29 cellular contexts compared by ENCODE assay signal in the genomic region with DNA sequence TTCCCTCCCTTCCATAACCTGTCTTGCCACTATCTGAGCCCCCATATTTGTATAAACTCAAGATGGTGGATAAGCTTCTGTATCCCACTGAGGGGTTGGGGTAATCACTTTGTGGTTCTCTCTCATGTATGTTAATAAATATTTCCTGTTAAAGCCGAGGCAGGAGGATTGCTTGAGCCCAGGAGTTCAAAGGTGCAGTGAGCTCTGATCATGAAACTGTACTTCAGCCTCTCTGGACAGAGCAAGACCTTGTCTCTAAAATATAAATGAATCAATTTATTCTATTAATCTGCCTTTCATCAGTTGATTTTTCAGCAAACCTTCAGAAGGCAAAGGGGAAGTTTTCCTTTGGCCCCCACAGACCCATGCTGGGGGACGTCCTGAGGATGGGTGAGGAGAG. TPM values are rescaled to one million over a fixed set of nuclear protein-coding genes. Genes with fewer than 3 reads are reported as not detected.
"Had no signal": no experiment of that assay in that cellular context is flagged by ENCODE, and none has a peak within 500 bp of the region (broad histone marks: within the 10 kb centered on the region; RNA-seq: fewer than 3 reads in every experiment).

No MANE protein-coding gene starts in this region.

- H3K4me1 ChIP-seq: prostate gland had no signal

- H3K27ac Mint-ChIP-seq: mesothelial cell of epicardium; natural killer cell; stimulated activated memory B cell treated with anti-CD40 and anti-IgM and Interleukin-4, amounts not matched to agents 10 μg/mL and 1 μg/mL and 100 μg/mL, for 72 hours; stimulated activated naive CD8-positive, alpha-beta T cell treated with anti-CD3 and anti-CD28 coated beads, Interleukin-15, amount 100 ng/mL, for 72 hours had no signal

- H3K9me3 ChIP-seq: left lung, pancreas, prostate gland, upper lobe of left lung had no signal

- DNase-seq: hippocampal formation; kidney glomerular epithelial cell; left cardiac atrium; left lung; mesendoderm; naive B cell; natural killer cell; nucleus accumbens; pancreas; posterior cingulate gyrus; retina; right cardiac atrium; stimulated activated CD4-positive, alpha-beta T cell treated with anti-CD3 and anti-CD28 coated beads, Interleukin-1b, Interleukin-23, amount 100 ng/mL, for 48 hours; stimulated activated CD4-positive, alpha-beta T cell treated with anti-CD3 and anti-CD28 coated beads, Interleukin-2, amount 100 ng/mL, for 48 hours; stimulated activated CD4-positive, alpha-beta T cell treated with anti-CD3 and anti-CD28 coated beads, Interleukin-4, amount 100 ng/mL, for 4 hours; stimulated activated CD8-positive, alpha-beta memory T cell treated with anti-CD3 and anti-CD28 coated beads, Interleukin-4, amount 100 ng/mL, for 48 hours; stimulated activated naive CD4-positive, alpha-beta T cell treated with Interleukin-2 at 50 U/mL for 16 hours; stimulated activated naive CD8-positive, alpha-beta T cell treated with anti-CD3 and anti-CD28 coated beads, Interleukin-15, amount 100 ng/mL, for 72 hours; substantia nigra; upper lobe of left lung had no signal

- H3K9me3 Mint-ChIP-seq: natural killer cell had no signal

- H3K4me3 ChIP-seq: left lung, lung, pancreas, prostate gland, smooth muscle cell, tibial nerve, upper lobe of left lung had no signal

- H3K27me3 ChIP-seq: pancreas had no signal

- ATAC-seq: left cardiac atrium; left lung; natural killer cell; pancreas; right cardiac atrium; stimulated activated memory B cell treated with anti-CD40 and anti-IgM and Interleukin-4, amounts not matched to agents 10 μg/mL and 1 μg/mL and 100 μg/mL, for 72 hours; stimulated activated naive CD8-positive, alpha-beta T cell treated with anti-CD3 and anti-CD28 coated beads, Interleukin-15, amount 100 ng/mL, for 72 hours had no signal

- H3K4me3 Mint-ChIP-seq: mesothelial cell of epicardium; naive B cell; natural killer cell; stimulated activated memory B cell treated with anti-CD40 and anti-IgM and Interleukin-4, amounts not matched to agents 10 μg/mL and 1 μg/mL and 100 μg/mL, for 72 hours; stimulated activated naive CD8-positive, alpha-beta T cell treated with anti-CD3 and anti-CD28 coated beads, Interleukin-15, amount 100 ng/mL, for 72 hours had no signal

- H3K36me3 Mint-ChIP-seq: natural killer cell had no signal

- H3K27ac ChIP-seq: left lung, pancreas, prostate gland, upper lobe of left lung had no signal

- H3K36me3 ChIP-seq: pancreas, prostate gland, upper lobe of left lung had no signal

RNA-seq across cellular contexts. Expression of gene RARRES2, which starts 1.8 kb away (rescaled TPM):
- total RNA-seq: mononuclear cell, natural killer cell had no signal
- polyA plus RNA-seq: keratinocyte had no signal

RNA-seq across cellular contexts. Expression of gene ACTR3C, which starts 19.9 kb away (rescaled TPM):
- polyA plus RNA-seq: neural cell had no signal
